ENCODE assay signal across 8 cellular contexts in the genomic region with DNA sequence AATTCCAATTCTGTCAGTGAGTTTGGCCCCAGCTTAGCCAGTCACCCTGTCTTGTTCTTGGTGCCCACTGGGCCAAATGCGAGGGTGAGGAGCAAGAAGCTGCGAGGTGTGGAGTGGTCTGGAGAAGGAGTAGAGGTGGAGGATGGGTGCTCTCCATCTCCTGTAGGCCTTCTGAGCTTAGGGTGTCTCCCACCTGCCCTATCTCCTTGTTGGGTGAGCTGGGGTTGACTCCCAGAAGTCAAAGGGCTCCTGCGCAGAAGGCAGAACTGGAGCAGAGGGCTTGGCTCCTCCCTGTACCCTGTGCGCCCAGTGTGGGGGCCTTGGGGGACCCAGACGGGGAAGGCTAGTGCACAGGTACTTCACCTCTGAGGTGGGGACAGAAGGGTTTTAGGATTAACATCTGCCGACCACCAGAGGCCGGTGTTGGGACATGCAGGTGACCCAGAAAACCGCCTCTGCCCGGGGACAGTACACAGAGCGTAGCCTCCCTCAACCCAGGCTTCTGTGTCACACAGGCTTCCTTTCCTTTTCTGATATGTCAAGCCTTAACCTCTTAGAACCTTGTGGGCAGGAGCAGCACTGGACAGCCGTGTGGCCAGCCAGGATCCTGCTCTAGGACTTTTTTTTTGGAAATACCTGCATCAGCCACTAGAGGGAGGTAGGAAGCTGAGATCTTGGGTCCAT. TPM values are rescaled to one million over a fixed set of nuclear protein-coding genes. Genes with fewer than 3 reads are reported as not detected.
A peak's percentile ranks its signal among the peaks of the same experiment; 100 is the strongest.
DNase-seq lines count a peak whose midpoint lies in the region; ATAC-seq, FAIRE-seq and TF ChIP-seq lines count a peak whose summit lies in the region.

No MANE protein-coding gene starts in this region.

- POLR2A ChIA-PET in AG04450 (lab: Yijun Ruan, JAX): interaction anchor here (0.5 kb wide), 1 partner anchor 314 kb away, joined by 3 read pairs; no protein-coding TSS in a partner anchor
- POLR2A ChIA-PET in PC-3 (lab: Charles Lee; ENCODE audit: unreplicated experiment): no interaction called here

- H3K27ac Mint-ChIP-seq in activated naive CD4-positive, alpha-beta T cell treated with anti-CD3 and anti-CD28 coated beads, Interleukin-2, amount 10 ng/mL, durations not matched to agents 7 days and 5 days: no peak overlapping the region

- H3K9me3 ChIP-seq in AG04450 (ENCODE audit: control insufficient read depth, insufficient read depth, low read length) (no peaks in the 10 kb centered on the region), PC-3 (ENCODE audit: low read length) (no peaks in the 10 kb centered on the region), cardiac muscle cell (ENCODE audit: low read depth) (no peaks in the 10 kb centered on the region), psoas muscle (no peaks in the 10 kb centered on the region)

- H3K79me2 ChIP-seq in PC-3 (ENCODE audit: low read length): no peaks in the 10 kb centered on the region

- ATAC-seq in PC-3: peak; percentile 88
- peak; percentile 70 to 87 (median 80) for ATAC-seq in psoas muscle

- no peak for FAIRE-seq in HTR-8/SVneo (lab: Jason Lieb, UNC)

- peak overlapping the region; percentile 80 for H3K4me2 ChIP-seq in PC-3 (ENCODE audit: low read length)

- H3K4me3 ChIP-seq in AG04450 (ENCODE audit: low read depth, low read length) (peak overlapping the region; percentile 20; the same call in 1 of the 2 replicates), PC-3 (ENCODE audit: low read length) (peak overlapping the region; percentile 49; the same call in 1 of the 2 replicates), cardiac muscle cell (no peak overlapping the region), psoas muscle (no peak overlapping the region)

- CTCF ChIA-PET in AG04450 (lab: Charles Lee): interaction anchor here (0.6 to 4.3 kb wide), 33 partner anchors 10 to 1482 kb away, joined by 3 to 32 read pairs (median 5); a partner anchor contains a TSS
- CTCF ChIA-PET in PC-3 (lab: Charles Lee): interaction anchor here (0.6 kb wide), 3 partner anchors 14 to 294 kb away, joined by 3 to 4 read pairs (median 3); no protein-coding TSS in a partner anchor
- CTCF ChIA-PET in activated naive CD4-positive, alpha-beta T cell treated with anti-CD3 and anti-CD28 coated beads, Interleukin-2, amount 10 ng/mL, durations not matched to agents 7 days and 5 days (lab: Charles Lee): interaction anchor here (0.6 to 4.2 kb wide), 44 partner anchors 9 to 302 kb away, joined by 3 to 47 read pairs (median 4); a partner anchor contains a TSS

- no TSS peak for BruUV-seq in PC-3 (replicated peaks; lab: Mats Ljungman, UMichigan)

- H3K36me3 ChIP-seq in PC-3 (ENCODE audit: low read depth, low read length) (no peaks in the 10 kb centered on the region), cardiac muscle cell (no peaks in the 10 kb centered on the region), psoas muscle (ENCODE audit: insufficient read depth in 1 of 2, low read depth in 1 of 2) (no peaks in the 10 kb centered on the region)

- no peaks in the 10 kb centered on the region for H3K36me3 Mint-ChIP-seq in activated naive CD4-positive, alpha-beta T cell treated with anti-CD3 and anti-CD28 coated beads, Interleukin-2, amount 10 ng/mL, durations not matched to agents 7 days and 5 days

- no peak for DNase-seq in AG04450 (ENCODE audit: low read depth, low spot score)
- peak; percentile 74 for DNase-seq in HTR-8/SVneo (ENCODE audit: insufficient read length, low spot score)
- DNase-seq in PC-3: peak; percentile 79
- peak; percentile 46 for DNase-seq in activated naive CD4-positive, alpha-beta T cell treated with anti-CD3 and anti-CD28 coated beads, Interleukin-2, amount 10 ng/mL, durations not matched to agents 7 days and 5 days
- DNase-seq in cardiac muscle cell (ENCODE audit: low read depth in 1 of 2, low spot score in 1 of 2): peak; percentile 66 to 67
- DNase-seq in psoas muscle: no peak
- no peak for DNase-seq in DMS153 treated with DMSO at 0.1 percent for 48 hours (lab: John Stamatoyannopoulos, UW; ENCODE audit: unreplicated experiment)

- H3K9me3 Mint-ChIP-seq in activated naive CD4-positive, alpha-beta T cell treated with anti-CD3 and anti-CD28 coated beads, Interleukin-2, amount 10 ng/mL, durations not matched to agents 7 days and 5 days: peaks cover 1% of the 10 kb centered on the region

- H3K4me1 Mint-ChIP-seq in activated naive CD4-positive, alpha-beta T cell treated with anti-CD3 and anti-CD28 coated beads, Interleukin-2, amount 10 ng/mL, durations not matched to agents 7 days and 5 days: peaks cover 33% of the 10 kb centered on the region

- H3K9me2 ChIP-seq in PC-3 (replicated peaks; ENCODE audit: low read length): no peaks in the 10 kb centered on the region

- intact Hi-C loops in PC-3 (cut with micrococcal nuclease) (loop anchor here (5.0 to 10.0 kb wide), 2 partner anchors 188 to 296 kb away; no protein-coding TSS in a partner anchor), psoas muscle (cut with DNase I) (loop anchor here in 1 of 2 donors (5.0 kb wide), 1 partner anchor 296 kb away; no protein-coding TSS in a partner anchor)

- no peaks in the 10 kb centered on the region for H3K4me1 ChIP-seq in PC-3 (ENCODE audit: insufficient read depth, low read length)
- H3K4me1 ChIP-seq in cardiac muscle cell (ENCODE audit: low read depth): no peaks in the 10 kb centered on the region
- no peaks in the 10 kb centered on the region for H3K4me1 ChIP-seq in psoas muscle

- no peak overlapping the region for H3K4me3 Mint-ChIP-seq in activated naive CD4-positive, alpha-beta T cell treated with anti-CD3 and anti-CD28 coated beads, Interleukin-2, amount 10 ng/mL, durations not matched to agents 7 days and 5 days

- peaks cover 10% of the 10 kb centered on the region for H3K27me3 ChIP-seq in AG04450 (ENCODE audit: control insufficient read depth, insufficient read depth, low read length)
- H3K27me3 ChIP-seq in PC-3 (ENCODE audit: low read length): no peaks in the 10 kb centered on the region
- no peaks in the 10 kb centered on the region for H3K27me3 ChIP-seq in cardiac muscle cell
- no peaks in the 10 kb centered on the region for H3K27me3 ChIP-seq in psoas muscle (ENCODE audit: insufficient read depth in 3 of 3, low read length in 2 of 3)

- no peak overlapping the region for H3K9ac ChIP-seq in PC-3 (ENCODE audit: low read length)

- H2AFZ ChIP-seq in PC-3 (ENCODE audit: low read length): peak overlapping the region; percentile 72

- 45 to 52% (median 49%) methylated on average over 11 of the region's 11 CpGs for WGBS in psoas muscle, 3 donors

- peaks cover 35% of the 10 kb centered on the region for H3K27me3 Mint-ChIP-seq in activated naive CD4-positive, alpha-beta T cell treated with anti-CD3 and anti-CD28 coated beads, Interleukin-2, amount 10 ng/mL, durations not matched to agents 7 days and 5 days

- TF ChIP-seq CTCF in AG04450 (IDR thresholded peaks at IDR 0.05; ENCODE audit: low read depth, low read length): peak; percentile 85
- peak; percentile 78 for TF ChIP-seq CTCF in GM12873 (IDR thresholded peaks at IDR 0.05; ENCODE audit: insufficient read depth, low read depth, low read length, missing control alignments)
- peak; percentile 94 for TF ChIP-seq CTCF in PC-3 (conservative IDR thresholded peaks at IDR 0.05; ENCODE audit: low read depth, low read length)
- TF ChIP-seq CTCF in cardiac muscle cell (IDR thresholded peaks at IDR 0.05; ENCODE audit: low read depth, low read length): peak; percentile 85
- TF ChIP-seq CTCF in psoas muscle (IDR thresholded peaks at IDR 0.05): peak; percentile 78

- no peaks in the 10 kb centered on the region for H3F3A ChIP-seq in PC-3 (ENCODE audit: low read length, unreplicated experiment)

- H3K27ac ChIP-seq in AG04450 (ENCODE audit: low read depth, low read length) (no peak overlapping the region), PC-3 (ENCODE audit: low read length) (no peak overlapping the region), cardiac muscle cell (no peak overlapping the region), psoas muscle (no peak overlapping the region)

- no peaks in the 10 kb centered on the region for H4K20me1 ChIP-seq in PC-3 (ENCODE audit: low read length)

RNA-seq across cellular contexts. Expression of a gene that starts 16.9 kb away (rescaled TPM):
- polyA plus RNA-seq in AG04450 (2011; rRNA removed) (not detected in 2 replicates), cardiac muscle cell (not detected in 2 replicates), psoas muscle (not detected)
- not detected in 2 replicates for polyA minus RNA-seq in AG04450 (2011; rRNA and poly(A)+ RNA removed)
- total RNA-seq in PC-3 (2014; rRNA removed) (not detected in 2 replicates), cardiac muscle cell (not detected in 2 replicates), psoas muscle (not detected)

RNA-seq across cellular contexts. Expression of a gene that starts 30.3 kb away (rescaled TPM):
- polyA plus RNA-seq in AG04450 (2011; rRNA removed): 17.6 and 25.3 TPM in 2 replicates
- polyA minus RNA-seq in AG04450 (2011; rRNA and poly(A)+ RNA removed): 31.1 and 41.4 TPM in 2 replicates
- total RNA-seq in PC-3 (2014; rRNA removed): 3.5 and 6.7 TPM in 2 replicates
- total RNA-seq in cardiac muscle cell: 10.4 and 13.4 TPM in 2 replicates
- 27.3 and 36.6 TPM in 2 replicates for polyA plus RNA-seq in cardiac muscle cell
- 10 to 100 TPM; 28.5 to 35.9 (median 30.1) TPM for total RNA-seq in psoas muscle
- 10 to 100 TPM in 1 of 3 donors, 1 to 10 TPM in 2; 6.8 to 22.1 (median 9.9) TPM for polyA plus RNA-seq in psoas muscle

RNA-seq across cellular contexts. Expression of a gene that starts 35.9 kb away (rescaled TPM):
- polyA plus RNA-seq in AG04450 (2011; rRNA removed) (22.6 and 30.0 TPM in 2 replicates), cardiac muscle cell (4.7 and 5.7 TPM in 2 replicates), psoas muscle (10 to 100 TPM in 1 of 3 donors, 1 to 10 TPM in 2; 4.7 to 11.8 (median 4.9) TPM)
- 47.8 and 59.2 TPM in 2 replicates for polyA minus RNA-seq in AG04450 (2011; rRNA and poly(A)+ RNA removed)
- total RNA-seq in PC-3 (2014; rRNA removed) (21.1 and 23.1 TPM in 2 replicates), cardiac muscle cell (5.5 and 6.0 TPM in 2 replicates), psoas muscle (10 to 100 TPM in 3 of 4 donors, 1 to 10 TPM in 1; 5.5 to 18.8 (median 13.7) TPM)

Comparison
In these comparisons a context has a peak if more than half of its experiments do, and no peak if none do; other contexts are left out.
1. DNase-seq: peak in HTR-8/SVneo (single experiment), PC-3 (single experiment), activated naive CD4-positive, alpha-beta T cell treated with anti-CD3 and anti-CD28 coated beads, Interleukin-2, amount 10 ng/mL, durations not matched to agents 7 days and 5 days (single experiment) and cardiac muscle cell (2 of 2); none in AG04450 (single experiment), psoas muscle (0 of 2) and DMS153 treated with DMSO at 0.1 percent for 48 hours (single experiment).
2. H3K4me3 ChIP-seq: peak in AG04450 (single experiment) and PC-3 (single experiment); none in cardiac muscle cell (single experiment) and psoas muscle (single experiment).
3. Peak in every context shown above with its lines, with median percentiles within 50 percentile points of each other: CTCF ChIP-seq.